ENCODE assay signal across 17 cellular contexts in the genomic region with DNA sequence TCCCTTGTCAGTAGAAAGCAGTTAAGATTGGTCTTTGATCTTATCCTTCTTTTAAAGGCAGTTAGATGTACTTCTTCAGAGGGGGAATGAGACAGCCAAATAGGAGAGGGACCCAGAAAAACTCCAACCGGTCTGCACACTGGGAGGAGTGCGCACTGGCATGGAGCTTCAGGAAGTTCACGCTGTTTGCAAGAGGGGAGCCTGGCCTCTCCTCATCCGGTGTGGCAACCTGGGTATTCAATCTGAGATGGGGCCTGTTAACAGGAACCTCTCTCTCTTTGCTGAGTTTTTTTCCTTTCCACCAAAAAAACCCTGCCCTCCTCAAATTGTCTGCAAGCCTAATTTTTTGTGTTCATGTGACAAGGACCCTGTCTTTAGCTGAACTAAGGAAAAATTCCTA.
"Had no signal": no experiment of that assay in that cellular context is flagged by ENCODE, and none has a peak within 500 bp of the region (broad histone marks: within the 10 kb centered on the region; RNA-seq: fewer than 3 reads in every experiment).

No MANE protein-coding gene starts in this region.

- H3K36me3 Mint-ChIP-seq: activated naive CD8-positive, alpha-beta T cell treated with anti-CD3 and anti-CD28 coated beads, Interleukin-2, amount 10 ng/mL, durations not matched to agents 7 days and 5 days had no signal

- H3K9ac ChIP-seq: SK-N-SH had no signal

- H3K4me2 ChIP-seq: SK-N-SH had no signal

- H3K27me3 Mint-ChIP-seq: activated naive CD8-positive, alpha-beta T cell treated with anti-CD3 and anti-CD28 coated beads, Interleukin-2, amount 10 ng/mL, durations not matched to agents 7 days and 5 days; central memory CD8-positive, alpha-beta T cell had no signal

- H3K4me3 ChIP-seq: coronary artery, tibial nerve, vagina had no signal

- H3K4me1 ChIP-seq: tibial nerve, vagina had no signal

- H3K27me3 ChIP-seq: brain microvascular endothelial cell, tibial nerve, vagina had no signal

- DNase-seq: activated naive CD8-positive, alpha-beta T cell treated with anti-CD3 and anti-CD28 coated beads, Interleukin-2, amount 10 ng/mL, durations not matched to agents 7 days and 5 days; anterior cingulate cortex; brain microvascular endothelial cell; foreskin fibroblast; glutamatergic neuron; left ventricle myocardium superior; mesenchymal stem cell; natural killer cell; SK-N-SH; stimulated activated CD4-positive, alpha-beta T cell treated with anti-CD3 and anti-CD28 coated beads, Interleukin-2, amount 100 ng/mL, for 48 hours; stimulated activated naive B cell treated with anti-CD40 and anti-IgM and Interleukin-4, amounts not matched to agents 10 μg/mL and 1 μg/mL and 100 μg/mL, for 72 hours; substantia nigra had no signal

- H3K9me3 ChIP-seq: SK-N-SH, vagina had no signal

- H3K4me3 Mint-ChIP-seq: activated naive CD8-positive, alpha-beta T cell treated with anti-CD3 and anti-CD28 coated beads, Interleukin-2, amount 10 ng/mL, durations not matched to agents 7 days and 5 days; central memory CD8-positive, alpha-beta T cell; natural killer cell; stimulated activated naive B cell treated with anti-CD40 and anti-IgM and Interleukin-4, amounts not matched to agents 10 μg/mL and 1 μg/mL and 100 μg/mL, for 72 hours; WTC11 had no signal

- H3K36me3 ChIP-seq: brain microvascular endothelial cell, tibial nerve, vagina had no signal

- H3K27ac Mint-ChIP-seq: activated naive CD8-positive, alpha-beta T cell treated with anti-CD3 and anti-CD28 coated beads, Interleukin-2, amount 10 ng/mL, durations not matched to agents 7 days and 5 days; natural killer cell; stimulated activated naive B cell treated with anti-CD40 and anti-IgM and Interleukin-4, amounts not matched to agents 10 μg/mL and 1 μg/mL and 100 μg/mL, for 72 hours; WTC11 had no signal

- H3K27ac ChIP-seq: brain microvascular endothelial cell, coronary artery, tibial nerve, vagina had no signal

- H3K4me1 Mint-ChIP-seq: central memory CD8-positive, alpha-beta T cell; natural killer cell; WTC11 had no signal

- ATAC-seq: left ventricle myocardium superior; natural killer cell; stimulated activated naive B cell treated with anti-CD40 and anti-IgM and Interleukin-4, amounts not matched to agents 10 μg/mL and 1 μg/mL and 100 μg/mL, for 72 hours; WTC11 had no signal
